Comparison of ENCODE assay signal across 17 cellular contexts in the genomic region with DNA sequence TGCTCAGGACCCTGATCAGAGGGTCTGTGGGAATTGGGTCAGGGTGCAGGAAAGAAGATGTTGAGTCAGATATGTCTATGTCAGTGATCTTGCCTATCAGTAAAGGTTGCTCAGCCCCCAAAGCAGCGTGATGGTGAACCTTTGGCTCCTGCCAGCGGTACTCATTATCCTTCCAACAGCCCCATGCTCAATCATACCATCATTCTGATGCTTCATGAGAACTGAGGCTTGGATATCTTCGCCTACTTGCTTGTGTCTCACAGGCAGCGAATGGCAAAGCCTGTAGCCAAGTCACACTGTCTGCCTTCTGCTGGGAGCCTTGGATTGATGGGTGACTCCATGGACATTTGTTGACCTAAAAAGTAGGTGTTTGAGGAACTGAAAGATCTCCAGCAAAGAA. TPM values are rescaled to one million over a fixed set of nuclear protein-coding genes. Genes with fewer than 3 reads are reported as not detected.
DNase-seq lines count a peak whose midpoint lies in the region; ATAC-seq and TF ChIP-seq lines count a peak whose summit lies in the region.
"Had no signal": no experiment of that assay in that cellular context is flagged by ENCODE, and none has a peak within 500 bp of the region (broad histone marks: within the 10 kb centered on the region; RNA-seq: fewer than 3 reads in every experiment).

No MANE protein-coding gene starts in this region.

- no peak overlapping the region for H2BK120ac ChIP-seq in IMR-90 (ENCODE audit: low read depth, low read length)

- no peak overlapping the region for H4K5ac ChIP-seq in IMR-90 (ENCODE audit: low read depth, low read length)

- no peaks in the 10 kb centered on the region for H3K4me1 ChIP-seq in CD8-positive, alpha-beta memory T cell (ENCODE audit: insufficient read depth, low read length)
- peaks cover 15% of the 10 kb centered on the region for H3K4me1 ChIP-seq in IMR-90 (ENCODE audit: control insufficient read depth, insufficient read depth, low read length)
- H3K4me1 ChIP-seq in osteoblast (ENCODE audit: insufficient read depth, low read length): peaks cover 28% of the 10 kb centered on the region
- peaks cover 10 to 57% (median 55%) of the 10 kb centered on the region in 5 donors for H3K4me1 ChIP-seq in subcutaneous abdominal adipose tissue (ENCODE audit: control insufficient read depth in 5 of 5, insufficient read depth in 5 of 5, low read length in 5 of 5)

- H3K36me3 ChIP-seq in CD8-positive, alpha-beta memory T cell (ENCODE audit: insufficient read depth, low read length): no peaks in the 10 kb centered on the region
- H3K36me3 ChIP-seq in IMR-90 (ENCODE audit: control insufficient read depth, insufficient read depth, low read length) (no peaks in the 10 kb centered on the region), osteoblast (ENCODE audit: insufficient read depth, low read length) (peaks cover 4% of the 10 kb centered on the region), subcutaneous abdominal adipose tissue (ENCODE audit: control insufficient read depth in 5 of 5, insufficient read depth in 5 of 5, low read length in 5 of 5) (no peaks in the 10 kb centered on the region)

- no peak overlapping the region for H3K27ac Mint-ChIP-seq in CD8-positive, alpha-beta memory T cell
- H3K27ac Mint-ChIP-seq: CD8-positive, alpha-beta T cell; GM23338; H9 had no signal

- H3K36me3 Mint-ChIP-seq in CD8-positive, alpha-beta memory T cell: peaks cover 0 to 1% (median 0%) of the 10 kb centered on the region in 3 donors
- H3K36me3 Mint-ChIP-seq: CD8-positive, alpha-beta T cell had no signal

- no peaks in the 10 kb centered on the region for H3K9me3 ChIP-seq in CD8-positive, alpha-beta memory T cell (ENCODE audit: low read length)
- H3K9me3 ChIP-seq in IMR-90 (ENCODE audit: control insufficient read depth, insufficient read depth, low read length) (no peaks in the 10 kb centered on the region), osteoblast (ENCODE audit: low read depth, low read length) (no peaks in the 10 kb centered on the region), subcutaneous abdominal adipose tissue (ENCODE audit: control insufficient read depth in 5 of 5, low read length in 5 of 5) (no peaks in the 10 kb centered on the region)

- H3K27ac ChIP-seq in CD8-positive, alpha-beta memory T cell (ENCODE audit: low read depth, low read length): peak overlapping the region; percentile 9
- H3K27ac ChIP-seq in IMR-90 (ENCODE audit: insufficient read depth, low read length) (no peak overlapping the region), osteoblast (ENCODE audit: low read depth, low read length) (no peak overlapping the region), subcutaneous abdominal adipose tissue (ENCODE audit: low read depth, low read length) (peak overlapping the region; percentile 23)

- H3K56ac ChIP-seq in IMR-90 (ENCODE audit: extremely low read depth, insufficient read depth, low read length): no peak overlapping the region

- no peak overlapping the region for H2AFZ ChIP-seq in IMR-90 (replicated peaks; ENCODE audit: low read length, poor library complexity)
- H2AFZ ChIP-seq in osteoblast (ENCODE audit: low read length): no peak overlapping the region
- H2AFZ ChIP-seq: GM23338 had no signal

- intact Hi-C loops in IMR-90 (cut with micrococcal nuclease): no loop called here

- H4K20me1 ChIP-seq in IMR-90 (ENCODE audit: insufficient read depth, low read length) (peaks cover 4% of the 10 kb centered on the region), osteoblast (ENCODE audit: insufficient read depth, low read length) (peaks cover 14% of the 10 kb centered on the region)

- WGBS in IMR-90 (ENCODE audit: extremely low coverage in 2 of 2, insufficient read length in 1 of 2), 2 experiments: 93% methylated on average over 3 of the region's 4 CpGs; no CpG with 5 or more reads in 1 of the 2 experiments

- H4K91ac ChIP-seq in IMR-90 (ENCODE audit: insufficient read depth, low read depth, low read length): no peak overlapping the region

- no peak overlapping the region for H3K14ac ChIP-seq in IMR-90 (replicated peaks; ENCODE audit: low read depth, low read length)

- H3K9me3 Mint-ChIP-seq in CD8-positive, alpha-beta memory T cell: no peaks in the 10 kb centered on the region
- H3K9me3 Mint-ChIP-seq: CD8-positive, alpha-beta T cell had no signal

- no peaks in the 10 kb centered on the region for H3K27me3 ChIP-seq in CD8-positive, alpha-beta memory T cell (ENCODE audit: insufficient read depth, low read length, poor library complexity, severe bottlenecking)
- no peaks in the 10 kb centered on the region for H3K27me3 ChIP-seq in IMR-90 (ENCODE audit: control insufficient read depth, insufficient read depth, low read length)
- H3K27me3 ChIP-seq in osteoblast (ENCODE audit: insufficient read depth, low read length): no peaks in the 10 kb centered on the region
- H3K27me3 ChIP-seq in subcutaneous abdominal adipose tissue (ENCODE audit: control insufficient read depth in 5 of 5, insufficient read depth in 4 of 5, low read length in 5 of 5): no peaks in the 10 kb centered on the region

- no TSS peak for BruUV-seq in IMR-90 (replicated peaks; lab: Mats Ljungman, UMichigan)

- in situ Hi-C loops in IMR-90 (cut with MboI; ENCODE audit: low sequenced_read_pairs): loop anchor here (5.0 kb wide), 2 partner anchors 51 to 171 kb away; no protein-coding TSS in a partner anchor

- H3K27me3 Mint-ChIP-seq in CD8-positive, alpha-beta memory T cell: peaks cover 0 to 9% of the 10 kb centered on the region in 2 donors

- POLR2A ChIA-PET in CD8-positive, alpha-beta memory T cell (lab: Charles Lee): no interaction called here
- POLR2A ChIA-PET in IMR-90 (lab: Charles Lee; ENCODE audit: unreplicated experiment): interaction anchor here (0.6 kb wide), 1 partner anchor 42 kb away, joined by 3 read pairs; no protein-coding TSS in a partner anchor

- no peak for DNase-seq in CD8-positive, alpha-beta memory T cell
- no peak for DNase-seq in IMR-90
- DNase-seq in osteoblast (ENCODE audit: insufficient read length, low spot score, missing footprints): peak; percentile 55
- DNase-seq in stimulated activated naive CD4-positive, alpha-beta T cell (lab: John Stamatoyannopoulos, UW): no peak
- DNase-seq in retina: no peak
- DNase-seq in HuH-7 (ENCODE audit: low spot score): no peak
- DNase-seq: C1 segment of cervical spinal cord; CD8-positive, alpha-beta T cell; DMS 273 treated with DMSO at 0.1 percent for 48 hours; DMS79; EL; GDM1; H9 had no signal

- H2AK9ac ChIP-seq in IMR-90 (replicated peaks; ENCODE audit: low read depth, low read length, poor library complexity): no peak overlapping the region

- H3K18ac ChIP-seq in IMR-90 (ENCODE audit: low read depth, low read length): no peak overlapping the region

- no peak overlapping the region for H3K23ac ChIP-seq in IMR-90 (ENCODE audit: low read depth, low read length)

- no peak overlapping the region for H2BK5ac ChIP-seq in IMR-90 (ENCODE audit: low read depth, low read length, poor library complexity, severe bottlenecking)

- dilution Hi-C loops in IMR-90 (cut with HindIII; ENCODE audit: low sequenced_read_pairs, unreplicated experiment): no loop called here

- CTCF ChIA-PET in CD8-positive, alpha-beta memory T cell (lab: Charles Lee): no interaction called here
- CTCF ChIA-PET in IMR-90 (lab: Yijun Ruan, JAX): no interaction called here

- TF ChIP-seq CTCF in IMR-90 (conservative IDR thresholded peaks at IDR 0.05; ENCODE audit: low read depth, low read length) (no peak), osteoblast (IDR thresholded peaks at IDR 0.05; ENCODE audit: extremely low read depth, low read depth, low read length) (no peak)

- H2AK5ac ChIP-seq in IMR-90 (ENCODE audit: low read depth, low read length): peak overlapping the region; percentile 13; the same call in 1 of the 2 replicates

- no peak overlapping the region for H2BK20ac ChIP-seq in IMR-90 (ENCODE audit: low read depth, low read length)

- no peak overlapping the region for H2BK15ac ChIP-seq in IMR-90 (ENCODE audit: low read depth, low read length)

- no peak overlapping the region for H3K4me3 Mint-ChIP-seq in CD8-positive, alpha-beta memory T cell
- H3K4me3 Mint-ChIP-seq: CD8-positive, alpha-beta T cell; GM23338; H9 had no signal

- no peak for ATAC-seq in IMR-90 (ENCODE audit: low read depth)
- ATAC-seq: CD8-positive, alpha-beta T cell; GM12878; GM23338; HCT116 had no signal

- no peak overlapping the region for H3K4ac ChIP-seq in IMR-90 (ENCODE audit: low read depth, low read length)

- TF ChIP-seq POLR2A in IMR-90 (IDR thresholded peaks at IDR 0.05; ENCODE audit: low read depth, low read length): no peak

- no peaks in the 10 kb centered on the region for H3K79me2 ChIP-seq in osteoblast (ENCODE audit: insufficient read depth, low read length)

- H4K8ac ChIP-seq in IMR-90 (ENCODE audit: low read depth in 2 of 2, low read length in 2 of 2): no peak overlapping the region

- H3K4me1 Mint-ChIP-seq in CD8-positive, alpha-beta memory T cell: peaks cover 1 to 7% (median 5%) of the 10 kb centered on the region in 3 donors

- no peak for TF ChIP-seq RAD21 in IMR-90 (IDR thresholded peaks at IDR 0.05; ENCODE audit: low read length)

- no peak overlapping the region for H3K9ac ChIP-seq in IMR-90 (ENCODE audit: low read depth, low read length)
- no peak overlapping the region for H3K9ac ChIP-seq in subcutaneous abdominal adipose tissue (ENCODE audit: low read length in 5 of 5)

- H3K9me1 ChIP-seq in IMR-90 (ENCODE audit: insufficient read depth, low read length): peaks cover 15% of the 10 kb centered on the region

- no peak overlapping the region for H3K4me2 ChIP-seq in IMR-90 (ENCODE audit: low read depth, low read length)
- no peak overlapping the region for H3K4me2 ChIP-seq in osteoblast (ENCODE audit: insufficient read depth, low read length)
- H3K4me2 ChIP-seq: GM23338 had no signal

- H3K4me3 ChIP-seq in CD8-positive, alpha-beta memory T cell (ENCODE audit: low read length): no peak overlapping the region
- H3K4me3 ChIP-seq in IMR-90 (ENCODE audit: insufficient read depth, low read depth, low read length) (no peak overlapping the region), osteoblast (ENCODE audit: insufficient read depth, low read length) (no peak overlapping the region), subcutaneous abdominal adipose tissue (ENCODE audit: low read depth in 1 of 5, low read length in 5 of 5) (no peak overlapping the region)
- H3K4me3 ChIP-seq: GM12878, GM23338 had no signal

- peaks cover 2 to 12% of the 10 kb centered on the region in 2 experiments; a peak in 1 of 4 replicates for H3K79me1 ChIP-seq in IMR-90 (ENCODE audit: low read depth in 1 of 2, low read length in 2 of 2)

RNA-seq across cellular contexts. Expression of gene TMEM214, which starts 19.0 kb away (rescaled TPM):
- 10 to 100 TPM; 67.6 to 71.7 TPM for total RNA-seq in CD8-positive, alpha-beta memory T cell
- polyA plus RNA-seq in CD8-positive, alpha-beta memory T cell: 36.3 TPM
- 31.7 and 32.1 TPM in 2 replicates for total RNA-seq in IMR-90 (2012; rRNA removed)
- polyA plus RNA-seq in IMR-90 (2012; rRNA removed): 121 and 132 TPM in 2 replicates
- 47.0 and 97.1 TPM in 2 replicates for polyA plus RNA-seq in IMR-90 (2012; cell fraction: cytosol; rRNA removed)
- polyA plus RNA-seq in IMR-90 (2012; cell fraction: nucleus; rRNA removed; ENCODE audit: low replicate concordance): 273 and 440 TPM in 2 replicates
- total RNA-seq in osteoblast: 50.3 and 50.7 TPM in 2 replicates

RNA-seq across cellular contexts. Expression of gene AGBL5, which starts 37.7 kb away (rescaled TPM):
- total RNA-seq in CD8-positive, alpha-beta memory T cell: 10 to 100 TPM; 16.0 to 17.3 TPM
- polyA plus RNA-seq in CD8-positive, alpha-beta memory T cell: 11.5 TPM
- total RNA-seq in IMR-90 (2012; rRNA removed) (22.8 and 26.2 TPM in 2 replicates), osteoblast (24.6 and 26.8 TPM in 2 replicates)
- 19.0 and 21.1 TPM in 2 replicates for polyA plus RNA-seq in IMR-90 (2012; rRNA removed)
- polyA plus RNA-seq in IMR-90 (2012; cell fraction: cytosol; rRNA removed): 18.5 and 25.0 TPM in 2 replicates
- polyA plus RNA-seq in IMR-90 (2012; cell fraction: nucleus; rRNA removed; ENCODE audit: low replicate concordance): 12.2 and 14.9 TPM in 2 replicates

RNA-seq across cellular contexts. Expression of gene MAPRE3, which starts 43.3 kb away (rescaled TPM):
- total RNA-seq in CD8-positive, alpha-beta memory T cell: 1 to 10 TPM; 2.4 to 3.0 TPM
- polyA plus RNA-seq in CD8-positive, alpha-beta memory T cell: 2.0 TPM
- total RNA-seq in IMR-90 (2012; rRNA removed) (1.8 and 2.5 TPM in 2 replicates), osteoblast (6.5 TPM in 2 replicates)
- polyA plus RNA-seq in IMR-90 (2012; rRNA removed): 17.3 and 20.3 TPM in 2 replicates
- polyA plus RNA-seq in IMR-90 (2012; cell fraction: cytosol; rRNA removed): 12.4 and 18.6 TPM in 2 replicates
- polyA plus RNA-seq in IMR-90 (2012; cell fraction: nucleus; rRNA removed; ENCODE audit: low replicate concordance): 75.6 and 82.1 TPM in 2 replicates

RNA-seq across cellular contexts. Expression of gene OST4, which starts 57.7 kb away (rescaled TPM):
- total RNA-seq in CD8-positive, alpha-beta memory T cell: 100 to 1,000 TPM; 346 to 353 TPM
- polyA plus RNA-seq in CD8-positive, alpha-beta memory T cell: 907 TPM
- total RNA-seq in IMR-90 (2012; rRNA removed) (196 and 386 TPM in 2 replicates), osteoblast (202 and 235 TPM in 2 replicates)
- 806 and 1,337 TPM in 2 replicates for polyA plus RNA-seq in IMR-90 (2012; rRNA removed)
- 677 and 1,004 TPM in 2 replicates for polyA plus RNA-seq in IMR-90 (2012; cell fraction: cytosol; rRNA removed)
- polyA plus RNA-seq in IMR-90 (2012; cell fraction: nucleus; rRNA removed; ENCODE audit: low replicate concordance): 119 and 187 TPM in 2 replicates

Comparison
In these comparisons a context has a peak if more than half of its experiments do, and no peak if none do; other contexts are left out.
1. H3K27ac ChIP-seq: peak in CD8-positive, alpha-beta memory T cell (single experiment) and subcutaneous abdominal adipose tissue (single experiment); none in IMR-90 (single experiment) and osteoblast (single experiment).